Comparison of ENCODE assay signal across 1 cellular context in the genomic region with DNA sequence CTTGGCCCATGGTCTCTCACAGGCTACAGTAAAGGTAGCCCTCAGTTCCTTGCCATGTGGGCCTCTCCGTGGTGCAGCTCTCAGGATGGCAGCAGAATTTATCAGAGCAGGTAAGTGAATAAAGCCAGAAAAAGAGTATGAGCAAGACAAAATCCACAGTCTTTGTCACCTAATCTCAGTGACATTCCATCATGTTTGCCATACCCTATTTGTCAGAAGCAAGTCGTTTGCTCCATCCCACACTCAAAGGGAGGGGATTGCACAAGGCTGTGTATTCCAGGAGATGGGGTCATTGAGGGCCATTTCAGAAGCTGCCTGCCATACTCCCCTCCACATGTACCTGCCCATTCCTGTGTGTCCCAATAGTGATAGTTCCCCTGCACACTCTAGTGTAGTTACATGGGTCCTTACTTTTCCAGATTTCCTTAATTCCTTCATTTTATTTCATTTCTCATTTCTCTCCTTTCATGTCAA.
TF ChIP-seq lines count a peak whose summit lies in the region.

No MANE protein-coding gene starts in this region.

TF ChIP-seq in HepG2, 621 proteins besides CTCF, POLR2A, EP300 and RAD21 (continued from another document and continues in another):
- TF ChIP-seq, protein P1, sequence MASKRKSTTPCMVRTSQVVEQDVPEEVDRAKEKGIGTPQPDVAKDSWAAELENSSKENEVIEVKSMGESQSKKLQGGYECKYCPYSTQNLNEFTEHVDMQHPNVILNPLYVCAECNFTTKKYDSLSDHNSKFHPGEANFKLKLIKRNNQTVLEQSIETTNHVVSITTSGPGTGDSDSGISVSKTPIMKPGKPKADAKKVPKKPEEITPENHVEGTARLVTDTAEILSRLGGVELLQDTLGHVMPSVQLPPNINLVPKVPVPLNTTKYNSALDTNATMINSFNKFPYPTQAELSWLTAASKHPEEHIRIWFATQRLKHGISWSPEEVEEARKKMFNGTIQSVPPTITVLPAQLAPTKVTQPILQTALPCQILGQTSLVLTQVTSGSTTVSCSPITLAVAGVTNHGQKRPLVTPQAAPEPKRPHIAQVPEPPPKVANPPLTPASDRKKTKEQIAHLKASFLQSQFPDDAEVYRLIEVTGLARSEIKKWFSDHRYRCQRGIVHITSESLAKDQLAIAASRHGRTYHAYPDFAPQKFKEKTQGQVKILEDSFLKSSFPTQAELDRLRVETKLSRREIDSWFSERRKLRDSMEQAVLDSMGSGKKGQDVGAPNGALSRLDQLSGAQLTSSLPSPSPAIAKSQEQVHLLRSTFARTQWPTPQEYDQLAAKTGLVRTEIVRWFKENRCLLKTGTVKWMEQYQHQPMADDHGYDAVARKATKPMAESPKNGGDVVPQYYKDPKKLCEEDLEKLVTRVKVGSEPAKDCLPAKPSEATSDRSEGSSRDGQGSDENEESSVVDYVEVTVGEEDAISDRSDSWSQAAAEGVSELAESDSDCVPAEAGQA (IDR thresholded peaks at IDR 0.05; ENCODE audit: low read depth) = peak; percentile 59; the same call in 1 of the 2 replicates
- TF ChIP-seq, protein P1 (CRISPR knock-in tag; IDR thresholded peaks at IDR 0.05; ENCODE audit: borderline replicate concordance) = no peak
- no peak for TF ChIP-seq NONO (IDR thresholded peaks at IDR 0.05)
- TF ChIP-seq NONO (CRISPR knock-in tag; conservative IDR thresholded peaks at IDR 0.05) = peak; percentile 73
- no peak for TF ChIP-seq EEA1 (CRISPR knock-in tag; IDR thresholded peaks at IDR 0.05; ENCODE audit: borderline replicate concordance)
- TF ChIP-seq ZBTB38 (CRISPR knock-in tag; IDR thresholded peaks at IDR 0.05) = no peak
- no peak for TF ChIP-seq FLYWCH1 (CRISPR knock-in tag; IDR thresholded peaks at IDR 0.05)
- peak; percentile 95 for TF ChIP-seq ZNF317 (CRISPR knock-in tag; IDR thresholded peaks at IDR 0.05)
- TF ChIP-seq, protein P2, sequence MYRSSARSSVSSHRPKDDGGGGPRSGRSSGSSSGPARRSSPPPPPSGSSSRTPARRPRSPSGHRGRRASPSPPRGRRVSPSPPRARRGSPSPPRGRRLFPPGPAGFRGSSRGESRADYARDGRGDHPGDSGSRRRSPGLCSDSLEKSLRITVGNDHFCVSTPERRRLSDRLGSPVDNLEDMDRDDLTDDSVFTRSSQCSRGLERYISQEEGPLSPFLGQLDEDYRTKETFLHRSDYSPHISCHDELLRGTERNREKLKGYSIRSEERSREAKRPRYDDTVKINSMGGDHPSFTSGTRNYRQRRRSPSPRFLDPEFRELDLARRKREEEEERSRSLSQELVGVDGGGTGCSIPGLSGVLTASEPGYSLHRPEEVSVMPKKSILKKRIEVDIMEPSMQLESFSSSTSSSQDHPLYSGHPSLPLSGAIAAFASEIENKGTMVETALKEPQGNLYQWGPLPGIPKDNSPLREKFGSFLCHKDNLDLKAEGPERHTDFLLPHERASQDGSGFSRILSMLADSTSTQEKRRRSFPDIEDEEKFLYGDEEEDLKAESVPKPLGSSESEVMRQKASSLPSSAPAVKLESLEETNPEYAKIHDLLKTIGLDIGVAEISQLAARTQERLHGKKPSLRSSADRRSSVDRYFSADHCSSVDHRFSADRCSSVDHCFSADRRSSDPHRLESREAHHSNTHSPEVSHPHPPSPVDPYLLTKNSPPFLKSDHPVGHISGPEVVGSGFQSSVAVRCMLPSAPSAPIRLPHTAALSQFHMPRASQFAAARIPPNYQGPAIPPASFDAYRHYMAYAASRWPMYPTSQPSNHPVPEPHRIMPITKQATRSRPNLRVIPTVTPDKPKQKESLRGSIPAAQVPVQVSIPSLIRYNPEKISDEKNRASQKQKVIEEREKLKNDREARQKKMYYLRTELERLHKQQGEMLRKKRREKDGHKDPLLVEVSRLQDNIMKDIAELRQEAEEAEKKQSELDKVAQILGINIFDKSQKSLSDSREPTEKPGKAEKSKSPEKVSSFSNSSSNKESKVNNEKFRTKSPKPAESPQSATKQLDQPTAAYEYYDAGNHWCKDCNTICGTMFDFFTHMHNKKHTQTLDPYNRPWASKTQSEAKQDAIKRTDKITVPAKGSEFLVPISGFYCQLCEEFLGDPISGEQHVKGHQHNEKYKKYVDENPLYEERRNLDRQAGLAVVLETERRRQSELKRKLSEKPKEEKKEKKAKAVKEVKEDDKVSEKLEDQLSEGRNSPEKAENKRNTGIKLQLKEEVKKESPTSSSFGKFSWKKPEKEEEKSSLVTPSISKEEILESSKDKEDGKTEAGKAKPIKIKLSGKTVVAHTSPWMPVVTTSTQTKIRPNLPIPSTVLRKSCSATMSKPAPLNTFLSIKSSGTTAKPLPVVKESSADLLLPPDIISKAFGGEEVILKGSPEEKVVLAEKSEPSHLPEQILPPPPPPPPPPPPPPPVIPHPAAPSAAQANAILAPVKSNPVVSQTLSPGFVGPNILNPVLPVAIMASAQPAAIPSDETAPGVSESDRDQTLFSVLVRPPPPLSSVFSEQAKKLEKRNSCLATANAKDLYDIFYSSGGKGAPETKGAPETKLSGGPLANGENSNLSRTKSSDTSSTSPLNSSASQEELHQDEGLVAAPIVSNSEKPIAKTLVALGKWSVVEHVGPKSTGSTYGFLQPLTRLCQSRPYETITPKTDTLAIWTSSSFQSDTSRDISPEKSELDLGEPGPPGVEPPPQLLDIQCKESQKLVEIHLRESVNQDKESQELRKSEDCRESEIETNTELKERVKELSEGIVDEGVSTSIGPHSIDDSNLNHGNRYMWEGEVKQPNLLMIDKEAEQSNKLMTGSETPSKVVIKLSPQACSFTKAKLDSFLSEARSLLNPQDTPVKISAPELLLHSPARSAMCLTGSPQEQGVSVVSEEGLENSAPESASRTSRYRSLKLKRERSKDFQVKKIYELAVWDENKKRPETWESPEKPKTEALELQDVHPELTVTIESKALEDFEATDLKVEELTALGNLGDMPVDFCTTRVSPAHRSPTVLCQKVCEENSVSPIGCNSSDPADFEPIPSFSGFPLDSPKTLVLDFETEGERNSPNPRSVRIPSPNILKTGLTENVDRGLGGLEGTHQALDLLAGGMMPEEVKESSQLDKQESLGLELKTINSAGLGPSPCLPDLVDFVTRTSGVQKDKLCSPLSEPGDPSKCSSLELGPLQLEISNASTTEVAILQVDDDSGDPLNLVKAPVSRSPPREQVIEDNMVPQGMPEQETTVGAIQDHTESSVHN (CRISPR knock-in tag; IDR thresholded peaks at IDR 0.05) = no peak
- TF ChIP-seq ZNF781 (CRISPR knock-in tag; IDR thresholded peaks at IDR 0.05; ENCODE audit: borderline replicate concordance, not compliant biosample characterization) = no peak
- TF ChIP-seq, protein P3, sequence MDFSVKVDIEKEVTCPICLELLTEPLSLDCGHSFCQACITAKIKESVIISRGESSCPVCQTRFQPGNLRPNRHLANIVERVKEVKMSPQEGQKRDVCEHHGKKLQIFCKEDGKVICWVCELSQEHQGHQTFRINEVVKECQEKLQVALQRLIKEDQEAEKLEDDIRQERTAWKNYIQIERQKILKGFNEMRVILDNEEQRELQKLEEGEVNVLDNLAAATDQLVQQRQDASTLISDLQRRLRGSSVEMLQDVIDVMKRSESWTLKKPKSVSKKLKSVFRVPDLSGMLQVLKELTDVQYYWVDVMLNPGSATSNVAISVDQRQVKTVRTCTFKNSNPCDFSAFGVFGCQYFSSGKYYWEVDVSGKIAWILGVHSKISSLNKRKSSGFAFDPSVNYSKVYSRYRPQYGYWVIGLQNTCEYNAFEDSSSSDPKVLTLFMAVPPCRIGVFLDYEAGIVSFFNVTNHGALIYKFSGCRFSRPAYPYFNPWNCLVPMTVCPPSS (IDR thresholded peaks at IDR 0.05) = no peak
- TF ChIP-seq NR2F1 (CRISPR knock-in tag; IDR thresholded peaks at IDR 0.05) = peak; percentile 18 to 86; a peak in 2 of 4 replicates
- TF ChIP-seq, protein P4, sequence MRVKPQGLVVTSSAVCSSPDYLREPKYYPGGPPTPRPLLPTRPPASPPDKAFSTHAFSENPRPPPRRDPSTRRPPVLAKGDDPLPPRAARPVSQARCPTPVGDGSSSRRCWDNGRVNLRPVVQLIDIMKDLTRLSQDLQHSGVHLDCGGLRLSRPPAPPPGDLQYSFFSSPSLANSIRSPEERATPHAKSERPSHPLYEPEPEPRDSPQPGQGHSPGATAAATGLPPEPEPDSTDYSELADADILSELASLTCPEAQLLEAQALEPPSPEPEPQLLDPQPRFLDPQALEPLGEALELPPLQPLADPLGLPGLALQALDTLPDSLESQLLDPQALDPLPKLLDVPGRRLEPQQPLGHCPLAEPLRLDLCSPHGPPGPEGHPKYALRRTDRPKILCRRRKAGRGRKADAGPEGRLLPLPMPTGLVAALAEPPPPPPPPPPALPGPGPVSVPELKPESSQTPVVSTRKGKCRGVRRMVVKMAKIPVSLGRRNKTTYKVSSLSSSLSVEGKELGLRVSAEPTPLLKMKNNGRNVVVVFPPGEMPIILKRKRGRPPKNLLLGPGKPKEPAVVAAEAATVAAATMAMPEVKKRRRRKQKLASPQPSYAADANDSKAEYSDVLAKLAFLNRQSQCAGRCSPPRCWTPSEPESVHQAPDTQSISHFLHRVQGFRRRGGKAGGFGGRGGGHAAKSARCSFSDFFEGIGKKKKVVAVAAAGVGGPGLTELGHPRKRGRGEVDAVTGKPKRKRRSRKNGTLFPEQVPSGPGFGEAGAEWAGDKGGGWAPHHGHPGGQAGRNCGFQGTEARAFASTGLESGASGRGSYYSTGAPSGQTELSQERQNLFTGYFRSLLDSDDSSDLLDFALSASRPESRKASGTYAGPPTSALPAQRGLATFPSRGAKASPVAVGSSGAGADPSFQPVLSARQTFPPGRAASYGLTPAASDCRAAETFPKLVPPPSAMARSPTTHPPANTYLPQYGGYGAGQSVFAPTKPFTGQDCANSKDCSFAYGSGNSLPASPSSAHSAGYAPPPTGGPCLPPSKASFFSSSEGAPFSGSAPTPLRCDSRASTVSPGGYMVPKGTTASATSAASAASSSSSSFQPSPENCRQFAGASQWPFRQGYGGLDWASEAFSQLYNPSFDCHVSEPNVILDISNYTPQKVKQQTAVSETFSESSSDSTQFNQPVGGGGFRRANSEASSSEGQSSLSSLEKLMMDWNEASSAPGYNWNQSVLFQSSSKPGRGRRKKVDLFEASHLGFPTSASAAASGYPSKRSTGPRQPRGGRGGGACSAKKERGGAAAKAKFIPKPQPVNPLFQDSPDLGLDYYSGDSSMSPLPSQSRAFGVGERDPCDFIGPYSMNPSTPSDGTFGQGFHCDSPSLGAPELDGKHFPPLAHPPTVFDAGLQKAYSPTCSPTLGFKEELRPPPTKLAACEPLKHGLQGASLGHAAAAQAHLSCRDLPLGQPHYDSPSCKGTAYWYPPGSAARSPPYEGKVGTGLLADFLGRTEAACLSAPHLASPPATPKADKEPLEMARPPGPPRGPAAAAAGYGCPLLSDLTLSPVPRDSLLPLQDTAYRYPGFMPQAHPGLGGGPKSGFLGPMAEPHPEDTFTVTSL (CRISPR knock-in tag; IDR thresholded peaks at IDR 0.05; ENCODE audit: borderline replicate concordance) = no peak
- TF ChIP-seq MIXL1 (CRISPR knock-in tag; IDR thresholded peaks at IDR 0.05) = peak; percentile 55
- no peak for TF ChIP-seq SMAD9 (CRISPR knock-in tag; IDR thresholded peaks at IDR 0.05)
- TF ChIP-seq NCOA1 (CRISPR knock-in tag; IDR thresholded peaks at IDR 0.05) = no peak
- TF ChIP-seq CHCHD3 (CRISPR knock-in tag; IDR thresholded peaks at IDR 0.05) = no peak
- TF ChIP-seq SETDB1 (CRISPR knock-in tag; IDR thresholded peaks at IDR 0.05; ENCODE audit: borderline replicate concordance) = no peak
- TF ChIP-seq POGZ (CRISPR knock-in tag; IDR thresholded peaks at IDR 0.05) = peak; percentile 91
- 0 out of 2 replicates have a peak, but pooled peaks have one; percentile 11 for TF ChIP-seq PPARG (CRISPR knock-in tag; conservative IDR thresholded peaks at IDR 0.05)
- TF ChIP-seq, protein P5, sequence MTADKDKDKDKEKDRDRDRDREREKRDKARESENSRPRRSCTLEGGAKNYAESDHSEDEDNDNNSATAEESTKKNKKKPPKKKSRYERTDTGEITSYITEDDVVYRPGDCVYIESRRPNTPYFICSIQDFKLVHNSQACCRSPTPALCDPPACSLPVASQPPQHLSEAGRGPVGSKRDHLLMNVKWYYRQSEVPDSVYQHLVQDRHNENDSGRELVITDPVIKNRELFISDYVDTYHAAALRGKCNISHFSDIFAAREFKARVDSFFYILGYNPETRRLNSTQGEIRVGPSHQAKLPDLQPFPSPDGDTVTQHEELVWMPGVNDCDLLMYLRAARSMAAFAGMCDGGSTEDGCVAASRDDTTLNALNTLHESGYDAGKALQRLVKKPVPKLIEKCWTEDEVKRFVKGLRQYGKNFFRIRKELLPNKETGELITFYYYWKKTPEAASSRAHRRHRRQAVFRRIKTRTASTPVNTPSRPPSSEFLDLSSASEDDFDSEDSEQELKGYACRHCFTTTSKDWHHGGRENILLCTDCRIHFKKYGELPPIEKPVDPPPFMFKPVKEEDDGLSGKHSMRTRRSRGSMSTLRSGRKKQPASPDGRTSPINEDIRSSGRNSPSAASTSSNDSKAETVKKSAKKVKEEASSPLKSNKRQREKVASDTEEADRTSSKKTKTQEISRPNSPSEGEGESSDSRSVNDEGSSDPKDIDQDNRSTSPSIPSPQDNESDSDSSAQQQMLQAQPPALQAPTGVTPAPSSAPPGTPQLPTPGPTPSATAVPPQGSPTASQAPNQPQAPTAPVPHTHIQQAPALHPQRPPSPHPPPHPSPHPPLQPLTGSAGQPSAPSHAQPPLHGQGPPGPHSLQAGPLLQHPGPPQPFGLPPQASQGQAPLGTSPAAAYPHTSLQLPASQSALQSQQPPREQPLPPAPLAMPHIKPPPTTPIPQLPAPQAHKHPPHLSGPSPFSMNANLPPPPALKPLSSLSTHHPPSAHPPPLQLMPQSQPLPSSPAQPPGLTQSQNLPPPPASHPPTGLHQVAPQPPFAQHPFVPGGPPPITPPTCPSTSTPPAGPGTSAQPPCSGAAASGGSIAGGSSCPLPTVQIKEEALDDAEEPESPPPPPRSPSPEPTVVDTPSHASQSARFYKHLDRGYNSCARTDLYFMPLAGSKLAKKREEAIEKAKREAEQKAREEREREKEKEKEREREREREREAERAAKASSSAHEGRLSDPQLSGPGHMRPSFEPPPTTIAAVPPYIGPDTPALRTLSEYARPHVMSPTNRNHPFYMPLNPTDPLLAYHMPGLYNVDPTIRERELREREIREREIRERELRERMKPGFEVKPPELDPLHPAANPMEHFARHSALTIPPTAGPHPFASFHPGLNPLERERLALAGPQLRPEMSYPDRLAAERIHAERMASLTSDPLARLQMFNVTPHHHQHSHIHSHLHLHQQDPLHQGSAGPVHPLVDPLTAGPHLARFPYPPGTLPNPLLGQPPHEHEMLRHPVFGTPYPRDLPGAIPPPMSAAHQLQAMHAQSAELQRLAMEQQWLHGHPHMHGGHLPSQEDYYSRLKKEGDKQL (CRISPR knock-in tag; IDR thresholded peaks at IDR 0.05; ENCODE audit: low read depth) = peak; percentile 91
- peak; percentile 77; the same call in 1 of the 2 replicates for TF ChIP-seq RELA (CRISPR knock-in tag; IDR thresholded peaks at IDR 0.05)
- TF ChIP-seq ZNF547 (CRISPR knock-in tag; IDR thresholded peaks at IDR 0.05) = no peak
